8 cellular contexts compared by ENCODE assay signal in genomic region chr13:28819748-28820098, GRCh38. TPM values are rescaled to one million over a fixed set of nuclear protein-coding genes. Genes with fewer than 3 reads are reported as not detected.
DNase-seq lines count a peak whose midpoint lies in the region; ATAC-seq and TF ChIP-seq lines count a peak whose summit lies in the region.

No MANE protein-coding gene starts in this region.

- H3K4me1 ChIP-seq in NT2/D1 (ENCODE audit: insufficient read depth, insufficient read length) = no peaks in the 10 kb centered on the region
- H3K4me1 ChIP-seq in heart left ventricle = peaks cover 0 to 16% (median 8%) of the 10 kb centered on the region in 12 donors

- DNase-seq in GM03348 (ENCODE audit: low spot score) (peak; percentile 88), NT2/D1 (ENCODE audit: low read depth, low spot score) (peak; percentile 51), heart left ventricle (peak; percentile 55 to 81 (median 71)), retinal pigment epithelial cell (ENCODE audit: low read depth) (no peak), NCI-H2171 treated with DMSO at 0.1 percent for 48 hours (lab: John Stamatoyannopoulos, UW) (no peak), NCI-H1436 treated with DMSO at 0.1 percent for 48 hours (lab: John Stamatoyannopoulos, UW) (no peak)
- peak; percentile 59 for DNase-seq in activated naive CD4-positive, alpha-beta T cell treated with anti-CD3 and anti-CD28 coated beads, Interleukin-2, amount 50 U/mL, for 16 hours

- H3K27me3 ChIP-seq in NT2/D1 (ENCODE audit: insufficient read depth, insufficient read length) (peaks cover 34% of the 10 kb centered on the region), heart left ventricle (peaks cover 0 to 55% (median 15%) of the 10 kb centered on the region in 9 donors)

- H3K9me3 ChIP-seq in NT2/D1 (ENCODE audit: insufficient read depth, low read length) (peaks cover 42% of the 10 kb centered on the region; the same call in 1 of the 2 replicates), heart left ventricle (peaks cover 0 to 8% (median 0%) of the 10 kb centered on the region in 12 donors)

- no peaks in the 10 kb centered on the region for H3K36me3 ChIP-seq in NT2/D1 (ENCODE audit: insufficient read depth, insufficient read length, low read length)
- H3K36me3 ChIP-seq in heart left ventricle = no peaks in the 10 kb centered on the region

- no peak for TF ChIP-seq POLR2A in heart left ventricle (IDR thresholded peaks at IDR 0.05)

- 0 to 1% (median 1%) methylated on average over 23 to 54 of the region's 55 CpGs; no CpG with 5 or more reads in 1 of the 4 donors for WGBS in heart left ventricle, 4 donors

- peak overlapping the region; percentile 56 for H3K9ac ChIP-seq in NT2/D1 (ENCODE audit: insufficient read length, low read depth)

- H3K4me3 ChIP-seq in NT2/D1 (ENCODE audit: insufficient read length, low read depth) (peak overlapping the region; percentile 57), heart left ventricle (peak overlapping the region in 11 of 12 donors; percentile 8 to 79 (median 60)), retinal pigment epithelial cell (ENCODE audit: low read length) (no peak overlapping the region)

- ATAC-seq in HG02642 (IDR thresholded peaks at IDR 0.05; ENCODE audit: poor library complexity, unreplicated experiment) (peak; percentile 59), heart left ventricle (peak in 3 of 4 donors; percentile 85 to 94 (median 94))

- peak in 8 of 12 donors; percentile 29 to 56 (median 42) for TF ChIP-seq CTCF in heart left ventricle (IDR thresholded peaks at IDR 0.05)
- TF ChIP-seq CTCF in retinal pigment epithelial cell (conservative IDR thresholded peaks at IDR 0.05; ENCODE audit: low read depth, low read length) = peak; percentile 22

- peak overlapping the region in 1 of 12 donors; percentile 42 for H3K27ac ChIP-seq in heart left ventricle

- intact Hi-C loops in heart left ventricle (cut with DNase I) = loop anchor here (2.0 to 10.0 kb wide), 11 partner anchors 135 to 548 kb away; no protein-coding TSS in a partner anchor

RNA-seq across cellular contexts. Expression of gene MTUS2, which starts 0.4 kb away (rescaled TPM):
- total RNA-seq in heart left ventricle = 100 to 1,000 TPM in 3 of 9 donors, 10 to 100 TPM in 6; 35.9 to 174 (median 67.9) TPM
- polyA plus RNA-seq in heart left ventricle = 10 to 100 TPM; 28.7 to 75.0 TPM

Comparison
In these comparisons a context has a peak if more than half of its experiments do, and no peak if none do; other contexts are left out.
1. DNase-seq: peak in GM03348 (single experiment), NT2/D1 (single experiment), activated naive CD4-positive, alpha-beta T cell treated with anti-CD3 and anti-CD28 coated beads, Interleukin-2, amount 50 U/mL, for 16 hours (single experiment) and heart left ventricle (5 of 5); none in retinal pigment epithelial cell (single experiment), NCI-H2171 treated with DMSO at 0.1 percent for 48 hours (single experiment) and NCI-H1436 treated with DMSO at 0.1 percent for 48 hours (single experiment).